ENCODE assay signal across 9 cellular contexts in genomic region chr12:53476769-53477209, GRCh38. TPM values are rescaled to one million over a fixed set of nuclear protein-coding genes. Genes with fewer than 3 reads are reported as not detected.
A peak's percentile ranks its signal among the peaks of the same experiment; 100 is the strongest.
DNase-seq lines count a peak whose midpoint lies in the region; TF ChIP-seq lines count a peak whose summit lies in the region.
"Had no signal": no experiment of that assay in that cellular context is flagged by ENCODE, and none has a peak within 500 bp of the region (broad histone marks: within the 10 kb centered on the region; RNA-seq: fewer than 3 reads in every experiment).

No MANE protein-coding gene starts in this region.

- H3K4me3 Mint-ChIP-seq in activated naive CD4-positive, alpha-beta T cell treated with anti-CD3 and anti-CD28 coated beads, Interleukin-2, amount 50 U/mL, for 24 hours = no peak overlapping the region
- no peak overlapping the region for H3K4me3 Mint-ChIP-seq in type B pancreatic cell

- H3K27me3 Mint-ChIP-seq in activated naive CD4-positive, alpha-beta T cell treated with anti-CD3 and anti-CD28 coated beads, Interleukin-2, amount 50 U/mL, for 24 hours = no peaks in the 10 kb centered on the region
- H3K27me3 Mint-ChIP-seq in type B pancreatic cell = no peaks in the 10 kb centered on the region

- peak overlapping the region; percentile 72 for H3K27ac Mint-ChIP-seq in activated naive CD4-positive, alpha-beta T cell treated with anti-CD3 and anti-CD28 coated beads, Interleukin-2, amount 50 U/mL, for 24 hours
- peak overlapping the region; percentile 51 for H3K27ac Mint-ChIP-seq in type B pancreatic cell

- intact Hi-C loops in posterior cingulate gyrus (cut with DNase I) = no loop called here

- peak; percentile 59 for TF ChIP-seq CTCF in type B pancreatic cell (conservative IDR thresholded peaks at IDR 0.05)

- DNase-seq in activated naive CD4-positive, alpha-beta T cell treated with anti-CD3 and anti-CD28 coated beads, Interleukin-2, amount 50 U/mL, for 16 hours = no peak
- DNase-seq in RPMI7951 (ENCODE audit: low read depth) (peak; percentile 24), fibroblast of peridontal ligament (ENCODE audit: extremely low read depth) (peak; percentile 58), type B pancreatic cell (ENCODE audit: extremely low spot score, unreplicated experiment) (no peak), posterior cingulate gyrus (no peak), GF-D8 (lab: John Stamatoyannopoulos, UW) (no peak), LoVo (ENCODE audit: low spot score) (no peak)
- DNase-seq: NK-92 treated with Interleukin-12 subunit alpha and Interleukin-12 subunit beta, amount 100 ng/mL, for 24 hours had no signal

- peaks cover 56% of the 10 kb centered on the region for H3K4me1 Mint-ChIP-seq in activated naive CD4-positive, alpha-beta T cell treated with anti-CD3 and anti-CD28 coated beads, Interleukin-2, amount 50 U/mL, for 24 hours
- H3K4me1 Mint-ChIP-seq in type B pancreatic cell (ENCODE audit: unreplicated experiment) = peaks cover 8% of the 10 kb centered on the region

- peaks cover 10% of the 10 kb centered on the region for H3K36me3 Mint-ChIP-seq in activated naive CD4-positive, alpha-beta T cell treated with anti-CD3 and anti-CD28 coated beads, Interleukin-2, amount 50 U/mL, for 24 hours
- H3K36me3 Mint-ChIP-seq in type B pancreatic cell = peaks cover 36% of the 10 kb centered on the region

- no peaks in the 10 kb centered on the region for H3K9me3 Mint-ChIP-seq in activated naive CD4-positive, alpha-beta T cell treated with anti-CD3 and anti-CD28 coated beads, Interleukin-2, amount 50 U/mL, for 24 hours
- H3K9me3 Mint-ChIP-seq in type B pancreatic cell = no peaks in the 10 kb centered on the region

RNA-seq across cellular contexts. Expression of gene MAP3K12, which starts 22.5 kb away (rescaled TPM):
- total RNA-seq in RPMI7951 (2014; rRNA removed; shearing (Covaris generic)) = 8.1 and 9.1 TPM in 2 replicates
- total RNA-seq in type B pancreatic cell (ENCODE audit: low replicate concordance) = 10.6 and 31.6 TPM in 2 replicates

RNA-seq across cellular contexts. Expression of gene TARBP2, which starts 24.3 kb away (rescaled TPM):
- 50.3 and 62.6 TPM in 2 replicates for total RNA-seq in RPMI7951 (2014; rRNA removed; shearing (Covaris generic))
- total RNA-seq in type B pancreatic cell (ENCODE audit: low replicate concordance) = 46.4 and 52.3 TPM in 2 replicates

RNA-seq across cellular contexts. Expression of gene PCBP2, which starts 24.9 kb away (rescaled TPM):
- 132 and 135 TPM in 2 replicates for total RNA-seq in RPMI7951 (2014; rRNA removed; shearing (Covaris generic))
- total RNA-seq in type B pancreatic cell (ENCODE audit: low replicate concordance) = 825 and 1,222 TPM in 2 replicates

RNA-seq across cellular contexts. Expression of gene NPFF, which starts 30.5 kb away (rescaled TPM):
- total RNA-seq in RPMI7951 (2014; rRNA removed; shearing (Covaris generic)) = not detected in 2 replicates
- total RNA-seq in type B pancreatic cell (ENCODE audit: low replicate concordance) = not detected in 2 replicates

RNA-seq across cellular contexts. Expression of gene PRR13, which starts 35.3 kb away (rescaled TPM):
- 83.5 and 86.6 TPM in 2 replicates for total RNA-seq in RPMI7951 (2014; rRNA removed; shearing (Covaris generic))
- total RNA-seq in type B pancreatic cell (ENCODE audit: low replicate concordance) = 88.1 and 142 TPM in 2 replicates

Comparison
In these comparisons a context has a peak if more than half of its experiments do, and no peak if none do; other contexts are left out.
1. DNase-seq: peak in RPMI7951 (single experiment) and fibroblast of peridontal ligament (single experiment); none in activated naive CD4-positive, alpha-beta T cell treated with anti-CD3 and anti-CD28 coated beads, Interleukin-2, amount 50 U/mL, for 16 hours (single experiment), type B pancreatic cell (single experiment), posterior cingulate gyrus (0 of 10), GF-D8 (single experiment) and LoVo (single experiment).